Comparison of ENCODE assay signal across 10 cellular contexts in the genomic region with DNA sequence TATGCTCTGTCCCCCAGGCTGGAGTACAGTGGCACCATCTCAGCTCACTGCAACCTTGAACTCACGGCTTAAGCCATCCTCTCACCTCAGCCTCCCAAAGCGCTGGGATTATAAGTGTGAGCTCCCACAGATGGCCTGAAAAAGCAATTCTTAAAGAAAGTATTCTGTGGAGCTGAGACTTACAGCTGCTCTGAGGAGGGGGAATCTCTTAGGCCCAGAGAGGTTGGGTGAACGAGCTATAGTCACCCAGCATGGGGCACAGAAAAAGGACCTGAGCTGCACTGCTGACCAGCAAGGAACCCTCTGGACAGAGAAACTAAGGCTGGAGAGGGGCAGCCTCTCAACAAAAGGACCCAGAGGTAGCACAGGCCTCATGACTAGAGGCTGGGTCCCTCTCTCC. TPM values are rescaled to one million over a fixed set of nuclear protein-coding genes. Genes with fewer than 3 reads are reported as not detected.
DNase-seq lines count a peak whose midpoint lies in the region; ATAC-seq and TF ChIP-seq lines count a peak whose summit lies in the region.
"Had no signal": no experiment of that assay in that cellular context is flagged by ENCODE, and none has a peak within 500 bp of the region (broad histone marks: within the 10 kb centered on the region; RNA-seq: fewer than 3 reads in every experiment).

No MANE protein-coding gene starts in this region.

- H3K79me2 ChIP-seq in OCI-LY1 (ENCODE audit: insufficient read depth, low read length) = no peaks in the 10 kb centered on the region
- H3K79me2 ChIP-seq in neural progenitor cell (ENCODE audit: low read depth) = no peaks in the 10 kb centered on the region

- no peak for TF ChIP-seq CTCF in AG09309 (IDR thresholded peaks at IDR 0.05; ENCODE audit: control insufficient read depth, insufficient read depth, low read depth, low read length, missing control alignments)
- no peak for TF ChIP-seq CTCF in OCI-LY1 (IDR thresholded peaks at IDR 0.05; ENCODE audit: low read length)
- TF ChIP-seq CTCF in neural progenitor cell (IDR thresholded peaks at IDR 0.05) = no peak

- no peaks in the 10 kb centered on the region for H3K36me3 ChIP-seq in OCI-LY1 (ENCODE audit: insufficient read depth, low read length)
- H3K36me3 ChIP-seq in duodenal mucosa (ENCODE audit: control insufficient read depth in 1 of 2, insufficient read depth in 2 of 2, low read length in 2 of 2) = peaks cover 0 to 8% of the 10 kb centered on the region in 2 donors
- no peaks in the 10 kb centered on the region for H3K36me3 ChIP-seq in neural progenitor cell

- H3F3A ChIP-seq in OCI-LY1 (ENCODE audit: insufficient read depth, low read length) (no peaks in the 10 kb centered on the region), neural progenitor cell (ENCODE audit: low read depth) (peaks cover 42% of the 10 kb centered on the region)

- H3K9me3 ChIP-seq in OCI-LY1 (ENCODE audit: low read length) = no peaks in the 10 kb centered on the region
- no peaks in the 10 kb centered on the region for H3K9me3 ChIP-seq in duodenal mucosa (ENCODE audit: control insufficient read depth in 1 of 2, low read length in 2 of 2)
- no peaks in the 10 kb centered on the region for H3K9me3 ChIP-seq in neural progenitor cell (ENCODE audit: low read depth)

- H3K36me3 Mint-ChIP-seq in neural progenitor cell = no peaks in the 10 kb centered on the region

- H3K9ac ChIP-seq in OCI-LY1 (ENCODE audit: low read length) (no peak overlapping the region), duodenal mucosa (ENCODE audit: low read depth in 1 of 2, low read length in 2 of 2) (peak overlapping the region; percentile 75 to 78), neural progenitor cell (no peak overlapping the region)

- H2AFZ ChIP-seq in OCI-LY1 (ENCODE audit: low read length) (no peak overlapping the region), neural progenitor cell (replicated peaks) (no peak overlapping the region)

- DNase-seq in AG09309 (ENCODE audit: low read depth) = no peak
- no peak for DNase-seq in neural progenitor cell (ENCODE audit: low spot score)
- DNase-seq in Ammon's horn (ENCODE audit: low spot score) = no peak
- DNase-seq: activated naive CD4-positive, alpha-beta T cell treated with anti-CD3 and anti-CD28 coated beads, Interleukin-2, amount 50 U/mL, for 16 hours; NCI-H510A treated with DMSO at 0.1 percent for 48 hours had no signal

- H3K27me3 Mint-ChIP-seq in neural progenitor cell (ENCODE audit: insufficient read depth, low read depth) = peaks cover 17% of the 10 kb centered on the region

- peak overlapping the region; percentile 80 for H3K4me2 ChIP-seq in OCI-LY1 (ENCODE audit: low read length)
- H3K4me2 ChIP-seq in neural progenitor cell = peak overlapping the region; percentile 81

- H3K4me1 ChIP-seq in OCI-LY1 (ENCODE audit: insufficient read depth, low read length, severe bottlenecking) (peaks cover 24% of the 10 kb centered on the region), duodenal mucosa (ENCODE audit: control insufficient read depth in 1 of 2, insufficient read depth in 2 of 2, low read length in 2 of 2) (peaks cover 59 to 61% of the 10 kb centered on the region in 2 donors), neural progenitor cell (peaks cover 18% of the 10 kb centered on the region)

- H4K20me1 ChIP-seq in OCI-LY1 (ENCODE audit: insufficient read depth, low read length) (no peaks in the 10 kb centered on the region), neural progenitor cell (ENCODE audit: low read depth) (peaks cover 13% of the 10 kb centered on the region)

- H3K4me3 ChIP-seq in AG09309 (ENCODE audit: control insufficient read depth, low read depth, low read length) (peak overlapping the region; percentile 47), OCI-LY1 (ENCODE audit: low read depth, low read length, poor library complexity, severe bottlenecking) (no peak overlapping the region), duodenal mucosa (ENCODE audit: low read depth in 1 of 2, low read length in 2 of 2) (peak overlapping the region; percentile 67 to 82), neural progenitor cell (no peak overlapping the region)

- H3K4me3 Mint-ChIP-seq in neural progenitor cell = no peak overlapping the region

- H3K9me2 ChIP-seq in OCI-LY1 (ENCODE audit: low read depth, low read length) = no peaks in the 10 kb centered on the region

- no peak overlapping the region for H3K27ac Mint-ChIP-seq in neural progenitor cell

- no peaks in the 10 kb centered on the region for H3K9me3 Mint-ChIP-seq in neural progenitor cell

- ATAC-seq in GM18909 (IDR thresholded peaks at IDR 0.05; ENCODE audit: poor library complexity, unreplicated experiment) (no peak), HG03175 (IDR thresholded peaks at IDR 0.05; ENCODE audit: unreplicated experiment) (no peak), HG02798 (IDR thresholded peaks at IDR 0.05; ENCODE audit: poor library complexity, unreplicated experiment) (no peak)

- H3K4me1 Mint-ChIP-seq in neural progenitor cell = peaks cover 29% of the 10 kb centered on the region

- H3K27me3 ChIP-seq in OCI-LY1 (ENCODE audit: insufficient read depth, low read length) = no peaks in the 10 kb centered on the region
- no peaks in the 10 kb centered on the region for H3K27me3 ChIP-seq in duodenal mucosa (ENCODE audit: control insufficient read depth in 1 of 2, insufficient read depth in 2 of 2, low read length in 2 of 2)
- peaks cover 28% of the 10 kb centered on the region for H3K27me3 ChIP-seq in neural progenitor cell

- no peak overlapping the region for H3K27ac ChIP-seq in OCI-LY1 (ENCODE audit: low read depth, low read length, poor library complexity, severe bottlenecking)
- no peak overlapping the region for H3K27ac ChIP-seq in duodenal mucosa (ENCODE audit: low read depth, low read length)
- H3K27ac ChIP-seq in neural progenitor cell = no peak overlapping the region

RNA-seq across cellular contexts. Expression of gene PAQR7, which starts 1.3 kb away (rescaled TPM):
- 1.1 and 3.7 TPM in 2 replicates for total RNA-seq in neural progenitor cell (ENCODE audit: low replicate concordance)

RNA-seq across cellular contexts. Expression of gene AUNIP, which starts 15.0 kb away (rescaled TPM):
- total RNA-seq in neural progenitor cell (ENCODE audit: low replicate concordance) = 15.2 and 17.1 TPM in 2 replicates

RNA-seq across cellular contexts. Expression of gene STMN1, which starts 32.0 kb away (rescaled TPM):
- 356 and 519 TPM in 2 replicates for total RNA-seq in neural progenitor cell (ENCODE audit: low replicate concordance)

RNA-seq across cellular contexts. Expression of gene MTFR1L, which starts 54.5 kb away (rescaled TPM):
- total RNA-seq in neural progenitor cell (ENCODE audit: low replicate concordance) = 20.7 and 31.2 TPM in 2 replicates

Comparison
In these comparisons a context has a peak if more than half of its experiments do, and no peak if none do; other contexts are left out.
1. H3K4me3 ChIP-seq: peak in AG09309 (single experiment) and duodenal mucosa (2 of 2); none in OCI-LY1 (single experiment) and neural progenitor cell (single experiment).
2. H3K9ac ChIP-seq: peak in duodenal mucosa (2 of 2); none in OCI-LY1 (single experiment) and neural progenitor cell (single experiment).